ENCODE assay signal across 29 cellular contexts in genomic region chr2:175170679-175171304, GRCh38. TPM values are rescaled to one million over a fixed set of nuclear protein-coding genes. Genes with fewer than 3 reads are reported as not detected.
DNase-seq lines count a peak whose midpoint lies in the region; ATAC-seq, FAIRE-seq and TF ChIP-seq lines count a peak whose summit lies in the region.
"Had no signal": no experiment of that assay in that cellular context is flagged by ENCODE, and none has a peak within 500 bp of the region (broad histone marks: within the 10 kb centered on the region; RNA-seq: fewer than 3 reads in every experiment).

No MANE protein-coding gene starts in this region.

- H3K4me1 ChIP-seq in endodermal cell (ENCODE audit: control insufficient read depth, insufficient read depth, low read length) = no peaks in the 10 kb centered on the region
- no peaks in the 10 kb centered on the region for H3K4me1 ChIP-seq in aorta (ENCODE audit: control insufficient read depth in 1 of 2, insufficient read depth in 2 of 2, low read length in 2 of 2)

- no peak for DNase-seq in activated T-cell treated with anti-CD3 and anti-CD28 coated beads, Interleukin-2, amount 50 U/mL, for 24 hours
- DNase-seq in activated T-cell treated with anti-CD3 and anti-CD28 coated beads for 4 hours = no peak
- DNase-seq in GM19239 (ENCODE audit: insufficient read length, low spot score) = no peak
- DNase-seq in OCI-M1 (lab: John Stamatoyannopoulos, UW) = peak; percentile 32
- no peak for DNase-seq in endodermal cell
- DNase-seq in GM10266 (ENCODE audit: extremely low spot score) = no peak
- DNase-seq in aorta = no peak
- DNase-seq in GM20000 (ENCODE audit: low spot score) = no peak
- DNase-seq: activated CD4-positive, alpha-beta T cell treated with anti-CD3 and anti-CD28 coated beads for 4 hours; activated naive CD4-positive, alpha-beta T cell treated with anti-CD3 and anti-CD28 coated beads, Interleukin-2, amount 10 ng/mL, durations not matched to agents 7 days and 5 days; activated T-cell treated with anti-CD3 and anti-CD28 coated beads, Interleukin-2, amount 50 U/mL, for 4 hours; anterior cingulate cortex; COR-L47; hypothalamus; lower lobe of right lung; NCI-H1105; NCI-H1930; NCI-H524 treated with DMSO at 0.1 percent for 48 hours; ovary; Peyer's patch; SHP77; stimulated activated CD4-positive, alpha-beta T cell treated with anti-CD3 and anti-CD28 coated beads, Interleukin-4, amount 100 ng/mL, for 4 hours; WERI-Rb-1 had no signal

- H3K9ac ChIP-seq in endodermal cell (ENCODE audit: extremely low read depth, low read length, poor library complexity, severe bottlenecking) = no peak overlapping the region

- TF ChIP-seq CTCF in endodermal cell (conservative IDR thresholded peaks at IDR 0.05) (peak; percentile 20), GM10266 (IDR thresholded peaks at IDR 0.05; ENCODE audit: control insufficient read depth, insufficient read depth, low read depth, missing control alignments) (no peak), GM20000 (IDR thresholded peaks at IDR 0.05; ENCODE audit: extremely low read depth, missing control alignments) (no peak)

- intact Hi-C loops in aorta (cut with DNase I) = no loop called here

- H3K27me3 Mint-ChIP-seq in activated T-cell treated with anti-CD3 and anti-CD28 coated beads, Interleukin-2, amount 50 U/mL, for 24 hours = no peaks in the 10 kb centered on the region
- H3K27me3 Mint-ChIP-seq in endodermal cell (ENCODE audit: insufficient read depth) = no peaks in the 10 kb centered on the region
- H3K27me3 Mint-ChIP-seq: activated naive CD4-positive, alpha-beta T cell treated with anti-CD3 and anti-CD28 coated beads, Interleukin-2, amount 10 ng/mL, durations not matched to agents 7 days and 5 days had no signal

- H3K36me3 ChIP-seq in endodermal cell (ENCODE audit: control insufficient read depth, insufficient read depth, low read length) (peaks cover 11% of the 10 kb centered on the region), aorta (ENCODE audit: control insufficient read depth in 1 of 2, insufficient read depth in 2 of 2, low read length in 1 of 2) (peaks cover 0 to 3% of the 10 kb centered on the region in 2 donors)
- H3K36me3 ChIP-seq: ovary had no signal

- FAIRE-seq in GM19239 (lab: Jason Lieb, UNC) = peak; percentile 39
- FAIRE-seq: bronchial epithelial cell, endothelial cell of umbilical vein, GM12892 had no signal

- peak overlapping the region; percentile 9 for H3K27ac Mint-ChIP-seq in activated T-cell treated with anti-CD3 and anti-CD28 coated beads, Interleukin-2, amount 50 U/mL, for 24 hours
- no peak overlapping the region for H3K27ac Mint-ChIP-seq in endodermal cell
- H3K27ac Mint-ChIP-seq: activated naive CD4-positive, alpha-beta T cell treated with anti-CD3 and anti-CD28 coated beads, Interleukin-2, amount 10 ng/mL, durations not matched to agents 7 days and 5 days had no signal

- no peaks in the 10 kb centered on the region for H3K9me3 ChIP-seq in endodermal cell (ENCODE audit: control insufficient read depth, low read length)
- no peaks in the 10 kb centered on the region for H3K9me3 ChIP-seq in aorta (ENCODE audit: control insufficient read depth, low read length)
- H3K9me3 ChIP-seq: gastroesophageal sphincter, lower lobe of right lung, ovary, Peyer's patch, tibial nerve had no signal

- peaks cover 52% of the 10 kb centered on the region for H3K36me3 Mint-ChIP-seq in activated T-cell treated with anti-CD3 and anti-CD28 coated beads, Interleukin-2, amount 50 U/mL, for 24 hours (ENCODE audit: low read depth)
- H3K36me3 Mint-ChIP-seq in endodermal cell (ENCODE audit: low read depth) = peaks cover 3% of the 10 kb centered on the region

- no peak overlapping the region for H3K4me3 Mint-ChIP-seq in activated T-cell treated with anti-CD3 and anti-CD28 coated beads, Interleukin-2, amount 50 U/mL, for 24 hours
- no peak overlapping the region for H3K4me3 Mint-ChIP-seq in endodermal cell
- H3K4me3 Mint-ChIP-seq: activated naive CD4-positive, alpha-beta T cell treated with anti-CD3 and anti-CD28 coated beads, Interleukin-2, amount 10 ng/mL, durations not matched to agents 7 days and 5 days; activated T-cell treated with anti-CD3 and anti-CD28 coated beads, Interleukin-2, amount 50 U/mL, for 4 hours had no signal

- ATAC-seq in aorta (ENCODE audit: low FRiP score) = no peak
- ATAC-seq: activated T-cell treated with anti-CD3 and anti-CD28 coated beads, Interleukin-2, amount 50 U/mL, for 4 hours; gastroesophageal sphincter; HCT116; lower lobe of right lung had no signal

- peaks cover 45% of the 10 kb centered on the region for H3K4me1 Mint-ChIP-seq in activated T-cell treated with anti-CD3 and anti-CD28 coated beads, Interleukin-2, amount 50 U/mL, for 24 hours (ENCODE audit: low read depth)
- H3K4me1 Mint-ChIP-seq in endodermal cell = peaks cover 5% of the 10 kb centered on the region

- H3K9me3 Mint-ChIP-seq in activated T-cell treated with anti-CD3 and anti-CD28 coated beads, Interleukin-2, amount 50 U/mL, for 24 hours = no peaks in the 10 kb centered on the region
- no peaks in the 10 kb centered on the region for H3K9me3 Mint-ChIP-seq in endodermal cell
- H3K9me3 Mint-ChIP-seq: activated naive CD4-positive, alpha-beta T cell treated with anti-CD3 and anti-CD28 coated beads, Interleukin-2, amount 10 ng/mL, durations not matched to agents 7 days and 5 days; activated T-cell treated with anti-CD3 and anti-CD28 coated beads, Interleukin-2, amount 50 U/mL, for 4 hours had no signal

- H3K4me3 ChIP-seq in endodermal cell (ENCODE audit: low read length) = no peak overlapping the region
- no peak overlapping the region for H3K4me3 ChIP-seq in aorta (ENCODE audit: low read length in 2 of 2)
- H3K4me3 ChIP-seq: gastroesophageal sphincter, lower lobe of right lung, ovary, Peyer's patch, tibial nerve had no signal

- H3K27ac ChIP-seq in endodermal cell (ENCODE audit: low read depth, low read length) = no peak overlapping the region
- no peak overlapping the region for H3K27ac ChIP-seq in aorta (ENCODE audit: low read depth in 1 of 2, low read length in 2 of 2)
- H3K27ac ChIP-seq: gastroesophageal sphincter, lower lobe of right lung, ovary, Peyer's patch, tibial nerve, WERI-Rb-1 had no signal

- H3K27me3 ChIP-seq in endodermal cell (ENCODE audit: control insufficient read depth, insufficient read depth, low read length, poor library complexity, severe bottlenecking) = no peaks in the 10 kb centered on the region
- H3K27me3 ChIP-seq in aorta (ENCODE audit: control insufficient read depth in 1 of 2, insufficient read depth in 2 of 2, low read length in 1 of 2) = no peaks in the 10 kb centered on the region
- H3K27me3 ChIP-seq: gastroesophageal sphincter, ovary, Peyer's patch, tibial nerve had no signal

- 88 to 94% methylated on average over 1 to 3 of the region's 3 CpGs for WGBS in endodermal cell (ENCODE audit: insufficient coverage in 1 of 2, insufficient read length in 1 of 2), 2 experiments
- 86% methylated on average over 3 of the region's 3 CpGs for WGBS in aorta, 2 donors

RNA-seq across cellular contexts. Expression of gene ATF2, which starts 2.8 kb away (rescaled TPM):
- total RNA-seq in endodermal cell (10 to 100 TPM; 53.0 to 56.0 TPM), aorta (10 to 100 TPM; 60.4 to 72.0 TPM)
- 52.6 TPM for polyA plus RNA-seq in endodermal cell (2013, experiment 1 of 2)
- 48.9 TPM for polyA plus RNA-seq in endodermal cell (2013, experiment 2 of 2)
- 10 to 100 TPM; 17.3 to 21.5 TPM for polyA plus RNA-seq in aorta

RNA-seq across cellular contexts. Expression of gene ATP5MC3, which starts 10.7 kb away (rescaled TPM):
- total RNA-seq in endodermal cell = 100 to 1,000 TPM; 261 to 296 TPM
- polyA plus RNA-seq in endodermal cell (2013, experiment 1 of 2) = 303 TPM
- 288 TPM for polyA plus RNA-seq in endodermal cell (2013, experiment 2 of 2)
- total RNA-seq in aorta = 10 to 100 TPM; 89.7 to 89.9 TPM
- polyA plus RNA-seq in aorta = 100 to 1,000 TPM; 146 to 238 TPM
